In genomic region chr15:62035256-62035908, GRCh38 we compare ENCODE assay signal across 15 cellular contexts. TPM values are rescaled to one million over a fixed set of nuclear protein-coding genes. Genes with fewer than 3 reads are reported as not detected.
A peak's percentile ranks its signal among the peaks of the same experiment; 100 is the strongest.
DNase-seq lines count a peak whose midpoint lies in the region; ATAC-seq, FAIRE-seq and TF ChIP-seq lines count a peak whose summit lies in the region.
"Had no signal": no experiment of that assay in that cellular context is flagged by ENCODE, and none has a peak within 500 bp of the region (broad histone marks: within the 10 kb centered on the region; RNA-seq: fewer than 3 reads in every experiment).

No MANE protein-coding gene starts in this region.

- H3K27ac ChIP-seq in lung (ENCODE audit: low read depth in 1 of 2, low read length in 1 of 2) = peak overlapping the region in 1 of 2 donors; percentile 9
- H3K27ac ChIP-seq: cardiac muscle cell, tibial nerve had no signal

- WGBS in lung, 2 donors = 49 to 65% methylated on average over 2 of the region's 2 CpGs

- TF ChIP-seq CTCF in bronchial epithelial cell (IDR thresholded peaks at IDR 0.05; ENCODE audit: insufficient read depth, low read length, severe bottlenecking) (no peak), lung (IDR thresholded peaks at IDR 0.05; ENCODE audit: control extremely low read depth, extremely low read depth) (no peak)

- H3K36me3 ChIP-seq in bronchial epithelial cell (ENCODE audit: control insufficient read depth, insufficient read depth, low read length) (no peaks in the 10 kb centered on the region), lung (ENCODE audit: control insufficient read depth in 2 of 2, insufficient read depth in 2 of 2, low read length in 2 of 2) (no peaks in the 10 kb centered on the region)

- H3K27me3 ChIP-seq in bronchial epithelial cell (ENCODE audit: control insufficient read depth, insufficient read depth, low read length) = no peaks in the 10 kb centered on the region
- no peaks in the 10 kb centered on the region for H3K27me3 ChIP-seq in lung (ENCODE audit: control insufficient read depth, insufficient read depth)
- H3K27me3 ChIP-seq: cardiac muscle cell, tibial nerve had no signal

- peaks cover 0 to 4% of the 10 kb centered on the region in 2 donors for H3K4me1 ChIP-seq in lung (ENCODE audit: control insufficient read depth in 2 of 2, insufficient read depth in 2 of 2, low read length in 2 of 2)

- ATAC-seq in lung (ENCODE audit: insufficient read depth, low FRiP score) (peak; percentile 27), HG03520 (IDR thresholded peaks at IDR 0.05; ENCODE audit: unreplicated experiment) (no peak)

- H3K4me3 ChIP-seq in bronchial epithelial cell (ENCODE audit: low read depth, low read length) (no peak overlapping the region), lung (no peak overlapping the region)
- H3K4me3 ChIP-seq: cardiac muscle cell, tibial nerve had no signal

- peak; percentile 29 for DNase-seq in AG20443 (ENCODE audit: low spot score)
- peak; percentile 62 for DNase-seq in HS-5 (ENCODE audit: low read depth)
- DNase-seq in bronchial epithelial cell (ENCODE audit: low read depth) = peak; percentile 68
- no peak for DNase-seq in lung (ENCODE audit: low spot score)
- DNase-seq in NCI-H1417 (lab: John Stamatoyannopoulos, UW) = no peak
- DNase-seq in GDM1 (lab: John Stamatoyannopoulos, UW) = no peak
- DNase-seq in activated CD4-positive, alpha-beta T cell treated with anti-CD3 and anti-CD28 coated beads for 1 hour = no peak
- DNase-seq: DMS153, head of caudate nucleus, NCI-H2029, retina, T1000 had no signal

- H3K9me3 ChIP-seq in lung (ENCODE audit: control insufficient read depth in 2 of 2, insufficient read depth in 1 of 2, low read length in 1 of 2) = no peaks in the 10 kb centered on the region
- H3K9me3 ChIP-seq: tibial nerve had no signal

- no peak for FAIRE-seq in bronchial epithelial cell (lab: Jason Lieb, UNC)

RNA-seq across cellular contexts. Expression of gene VPS13C, which starts 24.9 kb away (rescaled TPM):
- 35.0 and 40.2 TPM in 2 replicates for total RNA-seq in bronchial epithelial cell
- total RNA-seq in lung = 100 to 1,000 TPM in 1 of 2 donors, 10 to 100 TPM in 1; 79.1 to 196 TPM
- 10 to 100 TPM; 16.8 to 27.6 TPM for polyA plus RNA-seq in lung

RNA-seq across cellular contexts. Expression of gene C2CD4A, which starts 31.4 kb away (rescaled TPM):
- total RNA-seq in bronchial epithelial cell (0.53 and 1.3 TPM in 2 replicates), lung (under 1 TPM; 0.34 to 0.67 TPM)
- under 1 TPM; 0.31 to 0.86 TPM for polyA plus RNA-seq in lung
- total RNA-seq: cardiac muscle cell had no signal
- polyA plus RNA-seq: cardiac muscle cell had no signal

Comparison
In these comparisons a context has a peak if more than half of its experiments do, and no peak if none do; other contexts are left out.
1. DNase-seq: peak in AG20443 (single experiment), HS-5 (single experiment) and bronchial epithelial cell (single experiment); none in lung (single experiment), NCI-H1417 (0 of 3), GDM1 (single experiment) and activated CD4-positive, alpha-beta T cell treated with anti-CD3 and anti-CD28 coated beads for 1 hour (single experiment).